In genomic region chr10:44292390-44293002, GRCh38 we compare ENCODE assay signal across 18 cellular contexts.
DNase-seq lines count a peak whose midpoint lies in the region; ATAC-seq and TF ChIP-seq lines count a peak whose summit lies in the region.
"Had no signal": no experiment of that assay in that cellular context is flagged by ENCODE, and none has a peak within 500 bp of the region (broad histone marks: within the 10 kb centered on the region; RNA-seq: fewer than 3 reads in every experiment).

No MANE protein-coding gene starts in this region.

- peaks cover 5% of the 10 kb centered on the region for H3K23me2 ChIP-seq in H9 (ENCODE audit: insufficient read length, low read depth, low read length, poor library complexity, severe bottlenecking)

- H3K56ac ChIP-seq in H9 (ENCODE audit: insufficient read length, low read depth, low read length): no peak overlapping the region

- peak overlapping the region; percentile 34 for H3K4me2 ChIP-seq in H9 (ENCODE audit: insufficient read depth, insufficient read length, low read length)

- H3K9ac ChIP-seq in H9 (ENCODE audit: extremely low read depth, insufficient read length, low read length): no peak overlapping the region

- in situ Hi-C loops in brain microvascular endothelial cell (cut with HindIII; ENCODE audit: low pct_ligation_motif_present, low sequenced_read_pairs): no loop called here

- no peaks in the 10 kb centered on the region for H3K9me3 ChIP-seq in H9 (ENCODE audit: control insufficient read depth, low read depth, low read length)
- H3K9me3 ChIP-seq: gastrocnemius medialis, thoracic aorta had no signal

- H3K27me3 ChIP-seq in H9 (ENCODE audit: insufficient read depth, low read length) (no peaks in the 10 kb centered on the region; the same call in 1 of the 2 replicates), brain microvascular endothelial cell (replicated peaks) (no peaks in the 10 kb centered on the region)
- H3K27me3 ChIP-seq: gastrocnemius medialis had no signal

- H2AFZ ChIP-seq in H9 (ENCODE audit: low read length): no peak overlapping the region

- H3K4me1 ChIP-seq in H9 (ENCODE audit: insufficient read depth, low read length): peaks cover 9% of the 10 kb centered on the region; the same call in 1 of the 2 replicates
- H3K4me1 ChIP-seq: gastrocnemius medialis had no signal

- no peaks in the 10 kb centered on the region for H3K36me3 Mint-ChIP-seq in H9 (ENCODE audit: insufficient read depth in 1 of 3, low read depth in 3 of 3)

- no peak overlapping the region for H2BK5ac ChIP-seq in H9 (ENCODE audit: insufficient read length, low read length)

- H4K20me1 ChIP-seq in H9 (ENCODE audit: control insufficient read depth, insufficient read depth, insufficient read length): no peaks in the 10 kb centered on the region

- peaks cover 6% of the 10 kb centered on the region for H3K27me3 Mint-ChIP-seq in H9 (ENCODE audit: low read depth)

- no peak overlapping the region for H3T11ph ChIP-seq in H9 (ENCODE audit: low read length)

- ATAC-seq in GM19455 (IDR thresholded peaks at IDR 0.05; ENCODE audit: unreplicated experiment): no peak
- no peak for ATAC-seq in HG02981 (IDR thresholded peaks at IDR 0.05; ENCODE audit: unreplicated experiment)
- ATAC-seq: T-helper 17 cell had no signal

- H3K79me1 ChIP-seq in H9 (ENCODE audit: insufficient read depth, low read depth, low read length, poor library complexity, severe bottlenecking): no peaks in the 10 kb centered on the region

- no peak overlapping the region for H4K8ac ChIP-seq in H9 (replicated peaks; ENCODE audit: insufficient read length, low read depth, low read length)

- no peak overlapping the region for H3K4ac ChIP-seq in H9 (ENCODE audit: low read depth, low read length)

- H2AK5ac ChIP-seq in H9 (ENCODE audit: insufficient read length, low read length): no peak overlapping the region

- H3K9me3 Mint-ChIP-seq in H9: no peaks in the 10 kb centered on the region
- H3K9me3 Mint-ChIP-seq: activated B cell treated with CpG ODN at 0.5 μM for 24 hours had no signal

- no peak for DNase-seq in H9
- no peak for DNase-seq in brain microvascular endothelial cell
- peak; percentile 38 for DNase-seq in iPS-NIHi11 (ENCODE audit: low spot score)
- DNase-seq in putamen (ENCODE audit: low spot score): peak; percentile 56
- no peak for DNase-seq in NAMALWA (ENCODE audit: low spot score)
- DNase-seq in activated CD8-positive, alpha-beta memory T cell treated with anti-CD3 and anti-CD28 coated beads, Interleukin-2, amount 50 U/mL, for 48 hours: no peak
- DNase-seq: activated B cell treated with CpG ODN at 0.5 μM for 24 hours; cortex of kidney; gastrocnemius medialis; islet precursor cell; MM.1S; NCI-H2081; NCI-H510A treated with DMSO at 0.1 percent for 48 hours; stimulated activated CD4-positive, alpha-beta T cell treated with anti-CD3 and anti-CD28 coated beads, Interleukin-4, amount 100 ng/mL, for 24 hours; T-helper 17 cell had no signal

- H3K27ac Mint-ChIP-seq in H9: no peak overlapping the region; a peak in 1 of 7 replicates
- H3K27ac Mint-ChIP-seq: activated B cell treated with CpG ODN at 0.5 μM for 24 hours, T-helper 17 cell had no signal

- H3K14ac ChIP-seq in H9 (ENCODE audit: insufficient read depth, low read length): no peak overlapping the region

- no peak overlapping the region for H3K23ac ChIP-seq in H9 (ENCODE audit: insufficient read length, low read depth, low read length)

- no peak for TF ChIP-seq CTCF in H9 (conservative IDR thresholded peaks at IDR 0.05)
- TF ChIP-seq CTCF in brain microvascular endothelial cell (IDR thresholded peaks at IDR 0.05; ENCODE audit: low read depth, low read length, missing control alignments): no peak

- no peak overlapping the region for H2BK15ac ChIP-seq in H9 (ENCODE audit: low read depth, low read length)

- no peak overlapping the region for H2BK12ac ChIP-seq in H9 (ENCODE audit: insufficient read length, low read depth, low read length)

- no peak overlapping the region for H4K91ac ChIP-seq in H9 (ENCODE audit: insufficient read length, low read depth, low read length)

- no peak overlapping the region for H2BK20ac ChIP-seq in H9 (ENCODE audit: low read depth, low read length, poor library complexity, severe bottlenecking)

- peaks cover 21 to 22% of the 10 kb centered on the region in 2 experiments for H3K4me1 Mint-ChIP-seq in H9
- H3K4me1 Mint-ChIP-seq: activated B cell treated with CpG ODN at 0.5 μM for 24 hours, T-helper 17 cell had no signal

- peak overlapping the region; percentile 12 for H3K4me3 ChIP-seq in brain microvascular endothelial cell (ENCODE audit: low read depth, low read length)

- H3K79me2 ChIP-seq in H9 (ENCODE audit: insufficient read depth, low read length): no peaks in the 10 kb centered on the region

- H3K27ac ChIP-seq in H9 (ENCODE audit: insufficient read length, low read depth, low read length) (no peak overlapping the region), brain microvascular endothelial cell (no peak overlapping the region)

- H3K18ac ChIP-seq in H9 (ENCODE audit: insufficient read length, low read depth, low read length): no peak overlapping the region

- no peak overlapping the region for H4K5ac ChIP-seq in H9 (ENCODE audit: insufficient read length, low read depth, low read length)

- no CpG with 5 or more reads among the region's 35 CpGs for WGBS in H9 (ENCODE audit: extremely low coverage, insufficient read length, low lambda C conversion rate)

- H3K4me3 Mint-ChIP-seq in H9: peak overlapping the region; percentile 36 to 41; a peak in 4 of 5 replicates
- H3K4me3 Mint-ChIP-seq: activated B cell treated with CpG ODN at 0.5 μM for 24 hours, T-helper 17 cell had no signal

- H3K36me3 ChIP-seq in brain microvascular endothelial cell (replicated peaks): no peaks in the 10 kb centered on the region
- H3K36me3 ChIP-seq: gastrocnemius medialis, thoracic aorta had no signal

- H2BK120ac ChIP-seq in H9 (ENCODE audit: low read depth, low read length, poor library complexity, severe bottlenecking): no peak overlapping the region

Comparison
In these comparisons a context has a peak if more than half of its experiments do, and no peak if none do; other contexts are left out.
1. DNase-seq: peak in iPS-NIHi11 (single experiment) and putamen (single experiment); none in H9 (single experiment), brain microvascular endothelial cell (single experiment), NAMALWA (single experiment) and activated CD8-positive, alpha-beta memory T cell treated with anti-CD3 and anti-CD28 coated beads, Interleukin-2, amount 50 U/mL, for 48 hours (single experiment).